ENCODE assay signal across 11 cellular contexts in the genomic region with DNA sequence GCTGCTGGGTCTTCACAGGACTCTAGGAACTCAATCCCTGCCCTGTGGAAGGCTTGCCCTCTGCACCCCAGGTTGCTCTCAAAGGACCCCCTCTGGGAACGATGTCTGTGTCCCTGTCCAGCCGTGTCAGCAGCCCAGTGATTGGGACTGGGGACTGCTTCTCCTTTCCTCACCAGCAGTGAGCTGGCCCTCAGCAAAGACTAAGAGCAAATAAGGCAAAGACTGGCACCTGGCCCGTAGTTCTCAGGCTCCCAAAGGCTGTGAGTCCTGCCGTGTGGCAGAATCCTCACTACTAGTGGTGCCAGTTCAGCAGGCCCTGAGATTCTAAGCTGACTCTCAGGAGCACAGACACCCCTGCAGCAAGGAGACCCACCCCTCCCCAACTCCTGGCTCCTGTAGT. TPM values are rescaled to one million over a fixed set of nuclear protein-coding genes. Genes with fewer than 3 reads are reported as not detected.
A peak's percentile ranks its signal among the peaks of the same experiment; 100 is the strongest.
DNase-seq lines count a peak whose midpoint lies in the region; ATAC-seq, FAIRE-seq and TF ChIP-seq lines count a peak whose summit lies in the region.
"Had no signal": no experiment of that assay in that cellular context is flagged by ENCODE, and none has a peak within 500 bp of the region (broad histone marks: within the 10 kb centered on the region; RNA-seq: fewer than 3 reads in every experiment).

No MANE protein-coding gene starts in this region.

- no peak for TF ChIP-seq RAD21 in HepG2 (CRISPR knock-in tag; IDR thresholded peaks at IDR 0.05)

- H3K4me1 ChIP-seq in breast epithelium = no peaks in the 10 kb centered on the region
- no peaks in the 10 kb centered on the region for H3K4me1 ChIP-seq in HepG2 (ENCODE audit: insufficient read depth, low read length)

- intact Hi-C loops in breast epithelium (cut with DNase I; ENCODE audit: low total_unique reads) = no loop called here
- intact Hi-C loops in HepG2 (cut with micrococcal nuclease; ENCODE audit: unreplicated experiment) = no loop called here

- peak overlapping the region; percentile 87 for H3K4me3 Mint-ChIP-seq in T-helper 17 cell

- TF ChIP-seq CTCF in breast epithelium (IDR thresholded peaks at IDR 0.05) (no peak), HepG2 (CRISPR knock-in tag; IDR thresholded peaks at IDR 0.05) (no peak), GM20000 (IDR thresholded peaks at IDR 0.05; ENCODE audit: extremely low read depth, missing control alignments) (no peak)

- POLR2A ChIA-PET in HepG2 (lab: Yijun Ruan, JAX) = no interaction called here

- TF ChIP-seq EP300 in HepG2 (IDR thresholded peaks at IDR 0.05; ENCODE audit: low read depth in 2 of 2, low read length in 2 of 2) (no peak), HepG2 (CRISPR knock-in tag; IDR thresholded peaks at IDR 0.05; ENCODE audit: borderline replicate concordance) (no peak)

- peak; percentile 13 to 41 for DNase-seq in T47D (ENCODE audit: low read depth in 1 of 2, low spot score in 1 of 2)
- DNase-seq in breast epithelium (ENCODE audit: low spot score in 2 of 2) = no peak
- DNase-seq in T-helper 17 cell = no peak
- no peak for DNase-seq in HepG2 (ENCODE audit: low spot score)
- peak; percentile 54 for DNase-seq in ureter (ENCODE audit: low spot score)
- DNase-seq in GM20000 (ENCODE audit: low spot score) = no peak
- DNase-seq in NOMO-1 (lab: John Stamatoyannopoulos, UW; ENCODE audit: unreplicated experiment in 2 of 2) = no peak
- DNase-seq: GOT3 had no signal

- WGBS in HepG2 (ENCODE audit: low lambda C conversion rate) = 7% methylated on average over 3 of the region's 4 CpGs

- H2AFZ ChIP-seq in HepG2 (ENCODE audit: low read length) = no peak overlapping the region

- ATAC-seq in T-helper 17 cell (no peak), HepG2 (peak; percentile 44), HG03045 (IDR thresholded peaks at IDR 0.05; ENCODE audit: unreplicated experiment) (no peak)

- H3K9me3 ChIP-seq in breast epithelium = no peaks in the 10 kb centered on the region
- no peaks in the 10 kb centered on the region for H3K9me3 ChIP-seq in T-helper 17 cell (ENCODE audit: control insufficient read depth, low read length, poor library complexity, severe bottlenecking)
- H3K9me3 ChIP-seq in HepG2 (ENCODE audit: low read length) = no peaks in the 10 kb centered on the region

- H3K27me3 Mint-ChIP-seq in T-helper 17 cell = no peaks in the 10 kb centered on the region

- no peak overlapping the region for H3K9ac ChIP-seq in HepG2 (ENCODE audit: insufficient read depth, low read depth, low read length)

- no peaks in the 10 kb centered on the region for H4K20me1 ChIP-seq in HepG2 (ENCODE audit: insufficient read depth, low read length)

- no peak overlapping the region for H3K4me2 ChIP-seq in HepG2 (ENCODE audit: low read depth, low read length)

- peak overlapping the region; percentile 99 for H3K27ac Mint-ChIP-seq in T-helper 17 cell

- in situ Hi-C loops in T47D (cut with HindIII; ENCODE audit: low pct_unique_long_range_greater_than_20kb, low sequenced_read_pairs) (no loop called here), HepG2 (cut with HindIII; ENCODE audit: extremely low pct_ligation_motif_present, low pct_unique_long_range_greater_than_20kb) (no loop called here)

- FAIRE-seq in HepG2 (lab: Jason Lieb, UNC) = no peak

- H3K36me3 ChIP-seq in breast epithelium (no peaks in the 10 kb centered on the region), HepG2 (replicated peaks in 1 of 2; ENCODE audit: control insufficient read depth in 1 of 2, insufficient read depth in 2 of 2, low read length in 2 of 2) (no peaks in the 10 kb centered on the region)

- H3K4me3 ChIP-seq in breast epithelium = no peak overlapping the region
- no peak overlapping the region for H3K4me3 ChIP-seq in HepG2 (replicated peaks in 1 of 3; ENCODE audit: insufficient read depth in 1 of 3, low read depth in 2 of 3, low read length in 3 of 3)

- no peaks in the 10 kb centered on the region for H3K79me2 ChIP-seq in HepG2 (ENCODE audit: insufficient read depth, low read length)

- no peaks in the 10 kb centered on the region for H3K27me3 ChIP-seq in breast epithelium
- peaks cover 0 to 20% of the 10 kb centered on the region in 2 experiments; a peak in 1 of 5 replicates for H3K27me3 ChIP-seq in HepG2 (ENCODE audit: control insufficient read depth in 1 of 2, insufficient read depth in 2 of 2, low read length in 2 of 2)

- H3K27ac ChIP-seq in breast epithelium = no peak overlapping the region
- no peak overlapping the region for H3K27ac ChIP-seq in HepG2 (ENCODE audit: extremely low read length, insufficient read depth, low read length)

- CTCF ChIA-PET in HepG2 (lab: Yijun Ruan, JAX; ENCODE audit: low intra/inter-chr PET ratio, low total read pairs) = no interaction called here

- peaks cover 5% of the 10 kb centered on the region for H3K36me3 Mint-ChIP-seq in T-helper 17 cell (ENCODE audit: low read depth)
- H3K36me3 Mint-ChIP-seq: CD14-positive monocyte had no signal

- no TSS peak for BruUV-seq in HepG2 (replicated peaks; lab: Mats Ljungman, UMichigan)

- H3K4me1 Mint-ChIP-seq in T-helper 17 cell = peaks cover 70% of the 10 kb centered on the region

- TF ChIP-seq POLR2A in breast epithelium (IDR thresholded peaks at IDR 0.05) (no peak), HepG2 (IDR thresholded peaks at IDR 0.05; ENCODE audit: insufficient read depth in 1 of 2, low read depth in 2 of 2, low read length in 2 of 2) (no peak)

TF ChIP-seq in HepG2, 621 proteins besides CTCF, POLR2A, EP300 and RAD21 (continues in another document):
- TF ChIP-seq NFYB (CRISPR knock-in tag; IDR thresholded peaks at IDR 0.05) = no peak
- TF ChIP-seq, protein P1, sequence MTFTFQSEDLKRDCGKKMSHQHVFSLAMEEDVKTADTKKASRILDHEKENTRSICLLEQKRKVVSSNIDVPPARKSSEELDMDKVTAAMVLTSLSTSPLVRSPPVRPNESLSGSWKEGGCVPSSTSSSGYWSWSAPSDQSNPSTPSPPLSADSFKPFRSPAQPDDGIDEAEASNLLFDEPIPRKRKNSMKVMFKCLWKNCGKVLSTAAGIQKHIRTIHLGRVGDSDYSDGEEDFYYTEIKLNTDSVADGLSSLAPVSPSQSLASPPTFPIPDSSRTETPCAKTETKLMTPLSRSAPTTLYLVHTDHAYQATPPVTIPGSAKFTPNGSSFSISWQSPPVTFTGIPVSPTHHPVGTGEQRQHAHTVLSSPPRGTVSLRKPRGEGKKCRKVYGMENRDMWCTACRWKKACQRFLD (CRISPR knock-in tag; IDR thresholded peaks at IDR 0.05; ENCODE audit: borderline replicate concordance) = no peak
- no peak for TF ChIP-seq ZBTB7A (CRISPR knock-in tag; IDR thresholded peaks at IDR 0.05)
- no peak for TF ChIP-seq MLLT10 (CRISPR knock-in tag; IDR thresholded peaks at IDR 0.05)
- TF ChIP-seq ERF (CRISPR knock-in tag; IDR thresholded peaks at IDR 0.05) = no peak
- TF ChIP-seq, protein P2, sequence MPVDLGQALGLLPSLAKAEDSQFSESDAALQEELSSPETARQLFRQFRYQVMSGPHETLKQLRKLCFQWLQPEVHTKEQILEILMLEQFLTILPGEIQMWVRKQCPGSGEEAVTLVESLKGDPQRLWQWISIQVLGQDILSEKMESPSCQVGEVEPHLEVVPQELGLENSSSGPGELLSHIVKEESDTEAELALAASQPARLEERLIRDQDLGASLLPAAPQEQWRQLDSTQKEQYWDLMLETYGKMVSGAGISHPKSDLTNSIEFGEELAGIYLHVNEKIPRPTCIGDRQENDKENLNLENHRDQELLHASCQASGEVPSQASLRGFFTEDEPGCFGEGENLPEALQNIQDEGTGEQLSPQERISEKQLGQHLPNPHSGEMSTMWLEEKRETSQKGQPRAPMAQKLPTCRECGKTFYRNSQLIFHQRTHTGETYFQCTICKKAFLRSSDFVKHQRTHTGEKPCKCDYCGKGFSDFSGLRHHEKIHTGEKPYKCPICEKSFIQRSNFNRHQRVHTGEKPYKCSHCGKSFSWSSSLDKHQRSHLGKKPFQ (CRISPR knock-in tag; IDR thresholded peaks at IDR 0.05; ENCODE audit: insufficient replicate concordance) = no peak
- TF ChIP-seq ISX (CRISPR knock-in tag; conservative IDR thresholded peaks at IDR 0.05) = no peak
- TF ChIP-seq SUZ12 (IDR thresholded peaks at IDR 0.05; ENCODE audit: low read depth, low read length) = no peak
- TF ChIP-seq ZNF75D (CRISPR knock-in tag; IDR thresholded peaks at IDR 0.05; ENCODE audit: borderline replicate concordance) = no peak
- no peak for TF ChIP-seq KLF13 (CRISPR knock-in tag; IDR thresholded peaks at IDR 0.05)
- no peak for TF ChIP-seq ZNF160 (CRISPR knock-in tag; IDR thresholded peaks at IDR 0.05)
- TF ChIP-seq ZIK1 (CRISPR knock-in tag; IDR thresholded peaks at IDR 0.05; ENCODE audit: borderline replicate concordance, low read depth) = no peak
- no peak for TF ChIP-seq IKZF1 (IDR thresholded peaks at IDR 0.05)
- TF ChIP-seq ZNF138 (CRISPR knock-in tag; IDR thresholded peaks at IDR 0.05; ENCODE audit: low read depth) = no peak

RNA-seq across cellular contexts. Expression of a gene that starts 47.8 kb away (rescaled TPM):
- total RNA-seq in breast epithelium = 1 to 10 TPM in 1 of 3 donors, under 1 TPM in 2; 0.32 to 1.5 (median 0.66) TPM
- total RNA-seq in T-helper 17 cell = 1 to 10 TPM in 1 of 2 donors, under 1 TPM in 1; 0.57 to 1.3 TPM
- total RNA-seq in HepG2 (2016; rRNA removed; fragmentation: Illumina TruSeq; extraction: Trizol) = not detected in 2 replicates
- not detected in 2 replicates for total RNA-seq in HepG2 (2016; cell fraction: cytosol; rRNA removed; fragmentation: Illumina TruSeq; extraction: Trizol; ENCODE audit: low read depth)
- total RNA-seq in HepG2 (2016; cell fraction: insoluble cytoplasmic fraction; rRNA removed; fragmentation: Illumina TruSeq; extraction: Trizol) = not detected in 2 replicates
- not detected in 2 replicates for total RNA-seq in HepG2 (2016; cell fraction: membrane; rRNA removed; fragmentation: Illumina TruSeq; extraction: Trizol)
- total RNA-seq in HepG2 (2016; cell fraction: nucleus; rRNA removed; fragmentation: Illumina TruSeq; extraction: Trizol) = not detected in 2 replicates
- polyA plus RNA-seq in HepG2 (2011; rRNA removed) = 0.05 TPM in 1 of 2 replicates, not detected in the other
- not detected in 2 replicates for polyA plus RNA-seq in HepG2 (2011; cell fraction: cytosol; rRNA removed)
- polyA plus RNA-seq in HepG2 (2011; cell fraction: nucleus; rRNA removed) = not detected in 2 replicates
- 0.09 TPM in 1 of 2 replicates, not detected in the other for polyA plus RNA-seq in HepG2 (2012)
- not detected in 2 replicates for polyA plus RNA-seq in HepG2 (2016; cell fraction: cytosol; fragmentation: Illumina TruSeq; extraction: Trizol; ENCODE audit: low read depth)
- not detected in 2 replicates for polyA plus RNA-seq in HepG2 (2016; cell fraction: insoluble cytoplasmic fraction; fragmentation: Illumina TruSeq; extraction: Trizol; ENCODE audit: low read depth)
- polyA plus RNA-seq in HepG2 (2016; cell fraction: membrane; fragmentation: Illumina TruSeq; extraction: Trizol; ENCODE audit: low read depth) = not detected in 2 replicates
- not detected in 2 replicates for polyA plus RNA-seq in HepG2 (2016; cell fraction: nucleus; fragmentation: Illumina TruSeq; extraction: Trizol; ENCODE audit: insufficient read depth, low read depth)
- polyA minus RNA-seq in HepG2 (2011; rRNA and poly(A)+ RNA removed; ENCODE audit: low replicate concordance) = not detected in 2 replicates
- not detected in 2 replicates for polyA minus RNA-seq in HepG2 (2011; cell fraction: cytosol; rRNA and poly(A)+ RNA removed)
- polyA minus RNA-seq in HepG2 (2011; cell fraction: nucleus; rRNA and poly(A)+ RNA removed) = not detected in 2 replicates
- total RNA-seq in ureter = 10.1 TPM
- total RNA-seq: lung microvascular endothelial cell had no signal
- polyA plus RNA-seq: CD14-positive monocyte had no signal

Comparison
In these comparisons a context has a peak if more than half of its experiments do, and no peak if none do; other contexts are left out.
1. DNase-seq: peak in T47D (2 of 2) and ureter (single experiment); none in breast epithelium (0 of 2), T-helper 17 cell (0 of 3), HepG2 (single experiment), GM20000 (single experiment) and NOMO-1 (0 of 2).